In the genomic region with DNA sequence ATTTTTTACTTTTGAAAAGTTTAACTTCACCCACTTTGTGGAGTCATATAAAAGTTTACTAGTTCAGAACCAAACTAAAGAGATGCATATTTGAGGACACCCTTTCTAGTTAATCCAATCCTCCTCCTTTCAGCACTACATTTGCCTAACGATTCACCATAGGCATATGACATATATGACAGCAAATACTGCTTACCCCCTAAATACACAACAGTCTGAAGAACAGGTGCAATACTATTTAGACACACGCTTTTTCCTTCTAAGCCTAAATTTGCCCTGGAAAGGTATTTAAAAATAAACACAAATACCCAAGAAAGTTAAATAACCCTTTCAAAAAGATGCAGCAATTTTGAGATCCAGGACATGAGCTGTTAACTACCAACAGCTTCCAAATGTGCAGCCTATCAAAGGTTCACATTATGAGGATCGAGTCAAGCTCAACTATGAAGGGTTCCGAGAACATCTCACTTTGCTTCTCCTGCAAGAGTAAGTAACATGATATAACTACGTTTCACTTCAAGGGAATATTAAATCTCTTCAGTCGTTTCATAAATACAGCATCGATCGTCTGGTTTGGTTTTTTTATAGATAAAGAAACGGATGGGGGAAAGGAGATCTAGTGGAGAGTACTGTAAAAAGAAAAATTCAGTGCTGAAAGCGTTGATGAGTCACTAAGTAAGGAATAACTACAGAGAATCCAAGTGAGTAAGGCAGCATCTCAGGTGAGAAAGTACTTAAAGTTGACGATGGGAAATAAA, we compare ENCODE assay signal across 8 cellular contexts. TPM values are rescaled to one million over a fixed set of nuclear protein-coding genes. Genes with fewer than 3 reads are reported as not detected.
DNase-seq lines count a peak whose midpoint lies in the region; ATAC-seq and TF ChIP-seq lines count a peak whose summit lies in the region.

No MANE protein-coding gene starts in this region.

- peaks cover 28% of the 10 kb centered on the region for H3K36me3 Mint-ChIP-seq in activated T-helper 2 cell treated with anti-CD3 and anti-CD28 coated beads, Interferon-gamma antibody, Interleukin-2, Interleukin-4, amounts not matched to agents 10 μg/mL and 5 μg/mL and 100 μg/mL, durations not matched to agents 14 hours and 24 hours and 36 hours (ENCODE audit: low read depth)
- peaks cover 0 to 10% (median 0%) of the 10 kb centered on the region in 3 donors for H3K36me3 Mint-ChIP-seq in immature natural killer cell

- no peaks in the 10 kb centered on the region for H3K27me3 ChIP-seq in heart left ventricle

- peaks cover 0 to 14% (median 6%) of the 10 kb centered on the region in 9 donors for H3K36me3 ChIP-seq in heart left ventricle

- peak overlapping the region; percentile 87 to 100 (median 98) for H3K27ac ChIP-seq in heart left ventricle

- intact Hi-C loops in heart left ventricle (cut with DNase I) (loop anchor here in 2 of 10 donors (5.0 kb wide), 2 partner anchors 42 to 43 kb away; no protein-coding TSS in a partner anchor), cardiac septum (cut with DNase I) (loop anchor here (5.0 kb wide), 1 partner anchor 183 kb away; a partner anchor contains a TSS)
- intact Hi-C loops in activated T-helper 2 cell treated with anti-CD3 and anti-CD28 coated beads, Interferon-gamma antibody, Interleukin-2, Interleukin-4, amounts not matched to agents 10 μg/mL and 5 μg/mL and 100 μg/mL, durations not matched to agents 14 hours and 24 hours and 36 hours (cut with micrococcal nuclease): loop anchor here (5.0 to 10.0 kb wide), 5 partner anchors 42 to 1178 kb away; a partner anchor contains a TSS

- H3K4me1 ChIP-seq in heart left ventricle: peaks cover 3 to 47% (median 28%) of the 10 kb centered on the region in 12 donors

- WGBS in heart left ventricle, 4 donors: 4 to 7% (median 5%) methylated on average over 11 of the region's 11 CpGs

- peak overlapping the region; percentile 64 to 99 (median 96) for H3K4me3 ChIP-seq in heart left ventricle

- no peak for ATAC-seq in heart left ventricle
- ATAC-seq in stimulated activated naive CD8-positive, alpha-beta T cell treated with anti-CD3 and anti-CD28 coated beads, Interleukin-15, amount 100 ng/mL, for 72 hours: no peak

- peak overlapping the region; percentile 81 for H3K27ac Mint-ChIP-seq in activated T-helper 2 cell treated with anti-CD3 and anti-CD28 coated beads, Interferon-gamma antibody, Interleukin-2, Interleukin-4, amounts not matched to agents 10 μg/mL and 5 μg/mL and 100 μg/mL, durations not matched to agents 14 hours and 24 hours and 36 hours
- H3K27ac Mint-ChIP-seq in immature natural killer cell: peak overlapping the region; percentile 83 to 93 (median 90)
- peak overlapping the region; percentile 94 to 97 for H3K27ac Mint-ChIP-seq in stimulated activated naive CD8-positive, alpha-beta T cell treated with anti-CD3 and anti-CD28 coated beads, Interleukin-15, amount 100 ng/mL, for 72 hours

- H3K9me3 ChIP-seq in heart left ventricle: no peaks in the 10 kb centered on the region

- no peak for TF ChIP-seq CTCF in heart left ventricle (IDR thresholded peaks at IDR 0.05)

- peaks cover 47% of the 10 kb centered on the region for H3K4me1 Mint-ChIP-seq in activated T-helper 2 cell treated with anti-CD3 and anti-CD28 coated beads, Interferon-gamma antibody, Interleukin-2, Interleukin-4, amounts not matched to agents 10 μg/mL and 5 μg/mL and 100 μg/mL, durations not matched to agents 14 hours and 24 hours and 36 hours (ENCODE audit: low read depth)
- peaks cover 29 to 51% of the 10 kb centered on the region in 2 donors for H3K4me1 Mint-ChIP-seq in immature natural killer cell
- H3K4me1 Mint-ChIP-seq in stimulated activated naive CD8-positive, alpha-beta T cell treated with anti-CD3 and anti-CD28 coated beads, Interleukin-15, amount 100 ng/mL, for 72 hours: peaks cover 51% of the 10 kb centered on the region

- no peaks in the 10 kb centered on the region for H3K9me3 Mint-ChIP-seq in activated T-helper 2 cell treated with anti-CD3 and anti-CD28 coated beads, Interferon-gamma antibody, Interleukin-2, Interleukin-4, amounts not matched to agents 10 μg/mL and 5 μg/mL and 100 μg/mL, durations not matched to agents 14 hours and 24 hours and 36 hours
- H3K9me3 Mint-ChIP-seq in immature natural killer cell: no peaks in the 10 kb centered on the region
- H3K9me3 Mint-ChIP-seq in stimulated activated naive CD8-positive, alpha-beta T cell treated with anti-CD3 and anti-CD28 coated beads, Interleukin-15, amount 100 ng/mL, for 72 hours: no peaks in the 10 kb centered on the region

- H3K4me3 Mint-ChIP-seq in activated T-helper 2 cell treated with anti-CD3 and anti-CD28 coated beads, Interferon-gamma antibody, Interleukin-2, Interleukin-4, amounts not matched to agents 10 μg/mL and 5 μg/mL and 100 μg/mL, durations not matched to agents 14 hours and 24 hours and 36 hours (ENCODE audit: low read depth): peak overlapping the region; percentile 91
- H3K4me3 Mint-ChIP-seq in immature natural killer cell: peak overlapping the region; percentile 82 to 91 (median 88)
- peak overlapping the region; percentile 92 to 99 for H3K4me3 Mint-ChIP-seq in stimulated activated naive CD8-positive, alpha-beta T cell treated with anti-CD3 and anti-CD28 coated beads, Interleukin-15, amount 100 ng/mL, for 72 hours

- DNase-seq in heart left ventricle (no peak), cardiac septum (ENCODE audit: low spot score) (no peak), immature natural killer cell (no peak), amniotic stem cell (lab: John Stamatoyannopoulos, UW) (no peak), NCI-H2227 treated with DMSO at 0.1 percent for 48 hours (lab: John Stamatoyannopoulos, UW) (no peak)
- no peak for DNase-seq in activated T-helper 2 cell treated with anti-CD3 and anti-CD28 coated beads, Interferon-gamma antibody, Interleukin-2, Interleukin-4, amounts not matched to agents 10 μg/mL and 5 μg/mL and 100 μg/mL, durations not matched to agents 14 hours and 24 hours and 36 hours (ENCODE audit: low spot score)
- DNase-seq in stimulated activated naive CD8-positive, alpha-beta T cell treated with anti-CD3 and anti-CD28 coated beads, Interleukin-15, amount 100 ng/mL, for 72 hours: no peak
- no peak for DNase-seq in stimulated activated CD4-positive, alpha-beta T cell treated with anti-CD3 and anti-CD28 coated beads, Interleukin-4, amount 100 ng/mL, for 1 hour

- TF ChIP-seq POLR2A in heart left ventricle (IDR thresholded peaks at IDR 0.05): no peak

- H3K27me3 Mint-ChIP-seq in activated T-helper 2 cell treated with anti-CD3 and anti-CD28 coated beads, Interferon-gamma antibody, Interleukin-2, Interleukin-4, amounts not matched to agents 10 μg/mL and 5 μg/mL and 100 μg/mL, durations not matched to agents 14 hours and 24 hours and 36 hours (ENCODE audit: low read depth): no peaks in the 10 kb centered on the region
- H3K27me3 Mint-ChIP-seq in immature natural killer cell (ENCODE audit: low read depth in 3 of 3): peaks cover 4 to 7% (median 7%) of the 10 kb centered on the region in 3 donors
- H3K27me3 Mint-ChIP-seq in stimulated activated naive CD8-positive, alpha-beta T cell treated with anti-CD3 and anti-CD28 coated beads, Interleukin-15, amount 100 ng/mL, for 72 hours: no peaks in the 10 kb centered on the region

RNA-seq across cellular contexts. Expression of a gene that starts 0.7 kb away (rescaled TPM):
- total RNA-seq in heart left ventricle (10 to 100 TPM in 4 of 9 donors, 1 to 10 TPM in 5; 6.4 to 11.9 (median 8.6) TPM), cardiac septum (8.7 TPM)
- polyA plus RNA-seq in heart left ventricle (10 to 100 TPM in 1 of 2 donors, 1 to 10 TPM in 1; 7.5 to 11.8 TPM), immature natural killer cell (1 to 10 TPM; 5.0 to 8.3 (median 5.3) TPM)
- 7.0 and 8.8 TPM in 2 replicates for total RNA-seq in activated T-helper 2 cell treated with anti-CD3 and anti-CD28 coated beads, Interferon-gamma antibody, Interleukin-2, Interleukin-4, amounts not matched to agents 10 μg/mL and 5 μg/mL and 100 μg/mL, durations not matched to agents 14 hours and 24 hours and 36 hours

RNA-seq across cellular contexts. Expression of a gene that starts 1.4 kb away (rescaled TPM):
- total RNA-seq in heart left ventricle: 10 to 100 TPM; 29.3 to 60.3 (median 45.3) TPM
- 10 to 100 TPM; 11.0 to 21.3 TPM for polyA plus RNA-seq in heart left ventricle
- total RNA-seq in cardiac septum: 55.0 TPM
- total RNA-seq in activated T-helper 2 cell treated with anti-CD3 and anti-CD28 coated beads, Interferon-gamma antibody, Interleukin-2, Interleukin-4, amounts not matched to agents 10 μg/mL and 5 μg/mL and 100 μg/mL, durations not matched to agents 14 hours and 24 hours and 36 hours: 26.0 and 26.2 TPM in 2 replicates
- polyA plus RNA-seq in immature natural killer cell: 1 to 10 TPM in 2 of 3 donors, not detected in 1; 2.8 to 3.7 TPM
